In genomic region chr17:58335779-58336455, GRCh38 we compare ENCODE assay signal across 8 cellular contexts. TPM values are rescaled to one million over a fixed set of nuclear protein-coding genes. Genes with fewer than 3 reads are reported as not detected.
A peak's percentile ranks its signal among the peaks of the same experiment; 100 is the strongest.
DNase-seq lines count a peak whose midpoint lies in the region; ATAC-seq lines count a peak whose summit lies in the region.

No MANE protein-coding gene starts in this region.

- ATAC-seq in stimulated activated naive CD8-positive, alpha-beta T cell treated with anti-CD3 and anti-CD28 coated beads, Interleukin-15, Interleukin-2, amounts not matched to agents 100 U/mL and 50 U/mL, for 24 hours: peak; percentile 14
- ATAC-seq in GM21576 (IDR thresholded peaks at IDR 0.05; ENCODE audit: unreplicated experiment): no peak
- ATAC-seq in GM21360 (IDR thresholded peaks at IDR 0.05; ENCODE audit: unreplicated experiment): no peak

- peak overlapping the region; percentile 52 for H3K27ac ChIP-seq in layer of hippocampus (ENCODE audit: low read depth, low read length)

- DNase-seq in GDM1 (lab: John Stamatoyannopoulos, UW) (peak; percentile 85), M059J (ENCODE audit: low read depth) (peak; percentile 88), NCI-H2081 (lab: John Stamatoyannopoulos, UW) (no peak)
- DNase-seq in activated CD8-positive, alpha-beta memory T cell treated with anti-CD3 and anti-CD28 coated beads, Interleukin-2, amount 50 U/mL, for 4 hours: peak; percentile 55
- peak; percentile 75 for DNase-seq in stimulated activated naive CD8-positive, alpha-beta T cell treated with anti-CD3 and anti-CD28 coated beads, Interleukin-15, Interleukin-2, amounts not matched to agents 100 U/mL and 50 U/mL, for 24 hours

- no peaks in the 10 kb centered on the region for H3K27me3 ChIP-seq in layer of hippocampus (ENCODE audit: control insufficient read depth, insufficient read depth, low read length)

RNA-seq across cellular contexts. Expression of gene TSPOAP1, which starts 7.3 kb away (rescaled TPM):
- total RNA-seq in M059J (2014; rRNA removed; shearing (Covaris generic)): 0.22 and 0.47 TPM in 2 replicates

RNA-seq across cellular contexts. Expression of gene SUPT4H1, which starts 16.1 kb away (rescaled TPM):
- total RNA-seq in M059J (2014; rRNA removed; shearing (Covaris generic)): 64.3 and 71.6 TPM in 2 replicates

RNA-seq across cellular contexts. Expression of gene MPO, which starts 55.2 kb away (rescaled TPM):
- not detected in 2 replicates for total RNA-seq in M059J (2014; rRNA removed; shearing (Covaris generic))

Comparison
In these comparisons a context has a peak if more than half of its experiments do, and no peak if none do; other contexts are left out.
1. DNase-seq: peak in GDM1 (single experiment), M059J (single experiment), activated CD8-positive, alpha-beta memory T cell treated with anti-CD3 and anti-CD28 coated beads, Interleukin-2, amount 50 U/mL, for 4 hours (single experiment) and stimulated activated naive CD8-positive, alpha-beta T cell treated with anti-CD3 and anti-CD28 coated beads, Interleukin-15, Interleukin-2, amounts not matched to agents 100 U/mL and 50 U/mL, for 24 hours (single experiment); none in NCI-H2081 (0 of 2).